Comparison of ENCODE assay signal across 17 cellular contexts in genomic region chr10:49254556-49255318, GRCh38. TPM values are rescaled to one million over a fixed set of nuclear protein-coding genes. Genes with fewer than 3 reads are reported as not detected.
DNase-seq lines count a peak whose midpoint lies in the region; ATAC-seq and TF ChIP-seq lines count a peak whose summit lies in the region.
"Had no signal": no experiment of that assay in that cellular context is flagged by ENCODE, and none has a peak within 500 bp of the region (broad histone marks: within the 10 kb centered on the region; RNA-seq: fewer than 3 reads in every experiment).

No MANE protein-coding gene starts in this region.

- no peak overlapping the region for H2BK5ac ChIP-seq in H9 (ENCODE audit: insufficient read length, low read length)

- no peak overlapping the region for H4K91ac ChIP-seq in H9 (ENCODE audit: insufficient read length, low read depth, low read length)

- H3K56ac ChIP-seq in H9 (ENCODE audit: insufficient read length, low read depth, low read length) = no peak overlapping the region

- no peaks in the 10 kb centered on the region for H3K36me3 Mint-ChIP-seq in activated naive CD4-positive, alpha-beta T cell treated with anti-CD3 and anti-CD28 coated beads, Interleukin-2, amount 10 ng/mL, durations not matched to agents 7 days and 5 days
- no peaks in the 10 kb centered on the region for H3K36me3 Mint-ChIP-seq in activated naive CD4-positive, alpha-beta T cell treated with anti-CD3 and anti-CD28 coated beads, Interleukin-2, amount 50 U/mL, for 72 hours
- H3K36me3 Mint-ChIP-seq in WTC11 (no peaks in the 10 kb centered on the region), H9 (ENCODE audit: insufficient read depth in 1 of 3, low read depth in 3 of 3) (no peaks in the 10 kb centered on the region)

- no peaks in the 10 kb centered on the region for H3K4me1 ChIP-seq in H9 (ENCODE audit: insufficient read depth, low read length)

- no peaks in the 10 kb centered on the region for H3K9me3 ChIP-seq in H9 (ENCODE audit: control insufficient read depth, low read depth, low read length)

- no peaks in the 10 kb centered on the region for H3K79me2 ChIP-seq in H9 (ENCODE audit: insufficient read depth, low read length)

- no CpG with 5 or more reads among the region's 14 CpGs for WGBS in H9 (ENCODE audit: extremely low coverage, insufficient read length, low lambda C conversion rate)

- no peak overlapping the region for H3T11ph ChIP-seq in H9 (ENCODE audit: low read length)

- no peak overlapping the region for H2BK20ac ChIP-seq in H9 (ENCODE audit: low read depth, low read length, poor library complexity, severe bottlenecking)

- H3K14ac ChIP-seq in H9 (ENCODE audit: insufficient read depth, low read length) = no peak overlapping the region; the same call in 1 of the 2 replicates

- no peaks in the 10 kb centered on the region for H3K27me3 ChIP-seq in H9 (ENCODE audit: insufficient read depth, low read length)
- H3K27me3 ChIP-seq: cardiac muscle cell had no signal

- H4K5ac ChIP-seq in H9 (ENCODE audit: insufficient read length, low read depth, low read length) = no peak overlapping the region

- H4K8ac ChIP-seq in H9 (replicated peaks; ENCODE audit: insufficient read length, low read depth, low read length) = no peak overlapping the region

- no peak overlapping the region for H2AK5ac ChIP-seq in H9 (ENCODE audit: insufficient read length, low read length)

- no peak overlapping the region for H3K23ac ChIP-seq in H9 (ENCODE audit: insufficient read length, low read depth, low read length)

- no peak overlapping the region for H2BK15ac ChIP-seq in H9 (ENCODE audit: low read depth, low read length)

- peaks cover 2% of the 10 kb centered on the region for H4K20me1 ChIP-seq in H9 (ENCODE audit: control insufficient read depth, insufficient read depth, insufficient read length)

- TF ChIP-seq CTCF in WTC11 (IDR thresholded peaks at IDR 0.05) = no peak
- no peak for TF ChIP-seq CTCF in H9 (conservative IDR thresholded peaks at IDR 0.05)

- no peak overlapping the region for H3K27ac Mint-ChIP-seq in activated naive CD4-positive, alpha-beta T cell treated with anti-CD3 and anti-CD28 coated beads, Interleukin-2, amount 10 ng/mL, durations not matched to agents 7 days and 5 days
- H3K27ac Mint-ChIP-seq in activated naive CD4-positive, alpha-beta T cell treated with anti-CD3 and anti-CD28 coated beads, Interleukin-2, amount 50 U/mL, for 72 hours = no peak overlapping the region
- H3K27ac Mint-ChIP-seq in WTC11 (no peak overlapping the region), H9 (no peak overlapping the region)
- H3K27ac Mint-ChIP-seq: activated T-cell treated with anti-CD3 and anti-CD28 coated beads, Interleukin-2, amount 50 U/mL, for 72 hours; T-helper 2 cell treated with Interferon-gamma antibody and Interleukin-4, amounts not matched to agents 5 μg/mL and 100 μg/mL, for 36 hours had no signal

- peaks cover 3% of the 10 kb centered on the region for H3K4me1 Mint-ChIP-seq in activated naive CD4-positive, alpha-beta T cell treated with anti-CD3 and anti-CD28 coated beads, Interleukin-2, amount 10 ng/mL, durations not matched to agents 7 days and 5 days
- H3K4me1 Mint-ChIP-seq in WTC11 = no peaks in the 10 kb centered on the region
- H3K4me1 Mint-ChIP-seq in H9 = no peaks in the 10 kb centered on the region

- ATAC-seq in activated naive CD4-positive, alpha-beta T cell treated with anti-CD3 and anti-CD28 coated beads, Interleukin-2, amount 50 U/mL, for 72 hours = no peak
- ATAC-seq in WTC11 (peak; percentile 58), HG03457 (IDR thresholded peaks at IDR 0.05; ENCODE audit: unreplicated experiment) (no peak)
- ATAC-seq in stimulated activated naive CD8-positive, alpha-beta T cell treated with anti-CD3 and anti-CD28 coated beads, Interleukin-15, Interleukin-2, amounts not matched to agents 100 U/mL and 50 U/mL, for 24 hours = peak; percentile 52

- no peak overlapping the region for H2BK12ac ChIP-seq in H9 (ENCODE audit: insufficient read length, low read depth, low read length)

- no peaks in the 10 kb centered on the region for H3K9me3 Mint-ChIP-seq in activated naive CD4-positive, alpha-beta T cell treated with anti-CD3 and anti-CD28 coated beads, Interleukin-2, amount 10 ng/mL, durations not matched to agents 7 days and 5 days
- H3K9me3 Mint-ChIP-seq in activated naive CD4-positive, alpha-beta T cell treated with anti-CD3 and anti-CD28 coated beads, Interleukin-2, amount 50 U/mL, for 72 hours = peaks cover 0 to 3% of the 10 kb centered on the region in 2 donors
- H3K9me3 Mint-ChIP-seq in WTC11 (peaks cover 14% of the 10 kb centered on the region), H9 (peaks cover 3% of the 10 kb centered on the region in 2 experiments; a peak in 2 of 5 replicates)
- H3K9me3 Mint-ChIP-seq: activated T-cell treated with anti-CD3 and anti-CD28 coated beads, Interleukin-2, amount 50 U/mL, for 72 hours; T-helper 2 cell treated with Interferon-gamma antibody and Interleukin-4, amounts not matched to agents 5 μg/mL and 100 μg/mL, for 36 hours had no signal

- no peak overlapping the region for H3K4ac ChIP-seq in H9 (ENCODE audit: low read depth, low read length)

- no peak overlapping the region for H3K9ac ChIP-seq in H9 (ENCODE audit: extremely low read depth, insufficient read length, low read length)

- H3K27me3 Mint-ChIP-seq in activated naive CD4-positive, alpha-beta T cell treated with anti-CD3 and anti-CD28 coated beads, Interleukin-2, amount 10 ng/mL, durations not matched to agents 7 days and 5 days = no peaks in the 10 kb centered on the region
- H3K27me3 Mint-ChIP-seq in WTC11 (ENCODE audit: low read depth) (no peaks in the 10 kb centered on the region), H9 (ENCODE audit: low read depth) (peaks cover 17% of the 10 kb centered on the region)

- no peak overlapping the region for H3K27ac ChIP-seq in H9 (ENCODE audit: insufficient read length, low read depth, low read length)
- H3K27ac ChIP-seq: cardiac muscle cell had no signal

- CTCF ChIA-PET in activated naive CD4-positive, alpha-beta T cell treated with anti-CD3 and anti-CD28 coated beads, Interleukin-2, amount 10 ng/mL, durations not matched to agents 7 days and 5 days (lab: Charles Lee) = no interaction called here
- CTCF ChIA-PET in WTC11 (lab: Charles Lee) = no interaction called here

- H2BK120ac ChIP-seq in H9 (ENCODE audit: low read depth, low read length, poor library complexity, severe bottlenecking) = no peak overlapping the region

- peak; percentile 55 for DNase-seq in activated naive CD4-positive, alpha-beta T cell treated with anti-CD3 and anti-CD28 coated beads, Interleukin-2, amount 10 ng/mL, durations not matched to agents 7 days and 5 days
- no peak for DNase-seq in activated naive CD4-positive, alpha-beta T cell treated with anti-CD3 and anti-CD28 coated beads, Interleukin-2, amount 50 U/mL, for 72 hours (ENCODE audit: low spot score in 2 of 2)
- DNase-seq in WTC11 (ENCODE audit: low spot score) (no peak), iPS-NIHi7 (ENCODE audit: extremely low spot score) (peak; percentile 22), H9 (no peak), NCI-H1930 (lab: John Stamatoyannopoulos, UW) (no peak)
- DNase-seq in stimulated activated naive CD8-positive, alpha-beta T cell treated with anti-CD3 and anti-CD28 coated beads, Interleukin-15, Interleukin-2, amounts not matched to agents 100 U/mL and 50 U/mL, for 24 hours = peak; percentile 40
- DNase-seq: HCEC 1CT, NCI-H1092 treated with DMSO at 0.1 percent for 48 hours, NCI-H446 had no signal

- no peak overlapping the region for H3K4me3 Mint-ChIP-seq in activated naive CD4-positive, alpha-beta T cell treated with anti-CD3 and anti-CD28 coated beads, Interleukin-2, amount 10 ng/mL, durations not matched to agents 7 days and 5 days
- H3K4me3 Mint-ChIP-seq in WTC11 (no peak overlapping the region), H9 (no peak overlapping the region)
- H3K4me3 Mint-ChIP-seq: activated T-cell treated with anti-CD3 and anti-CD28 coated beads, Interleukin-2, amount 50 U/mL, for 72 hours; T-helper 2 cell treated with Interferon-gamma antibody and Interleukin-4, amounts not matched to agents 5 μg/mL and 100 μg/mL, for 36 hours had no signal

- H3K23me2 ChIP-seq in H9 (ENCODE audit: insufficient read length, low read depth, low read length, poor library complexity, severe bottlenecking) = no peaks in the 10 kb centered on the region

- no peaks in the 10 kb centered on the region for H3K79me1 ChIP-seq in H9 (ENCODE audit: insufficient read depth, low read depth, low read length, poor library complexity, severe bottlenecking)

- POLR2A ChIA-PET in WTC11 (lab: Charles Lee) = no interaction called here

- no peak overlapping the region for H3K18ac ChIP-seq in H9 (ENCODE audit: insufficient read length, low read depth, low read length)

- H3K4me2 ChIP-seq in H9 (ENCODE audit: insufficient read depth, insufficient read length, low read length) = no peak overlapping the region

- no peak overlapping the region for H2AFZ ChIP-seq in H9 (ENCODE audit: low read length)

TF ChIP-seq in WTC11, 78 proteins besides CTCF, POLR2A, EP300 and RAD21:
- no peak for TF ChIP-seq AR (CRISPR knock-in tag; IDR thresholded peaks at IDR 0.05)
- peak; percentile 65 for TF ChIP-seq ZNF423 (CRISPR knock-in tag; IDR thresholded peaks at IDR 0.05)
- TF ChIP-seq FOXK1 (CRISPR knock-in tag; IDR thresholded peaks at IDR 0.05) = no peak
- no peak for TF ChIP-seq JAZF1 (CRISPR knock-in tag; IDR thresholded peaks at IDR 0.05)
TF ChIP-seq in WTC11: peak in this region for 1.

RNA-seq across cellular contexts. Expression of gene C10orf71, which starts 44.2 kb away (rescaled TPM):
- not detected for total RNA-seq in activated naive CD4-positive, alpha-beta T cell treated with anti-CD3 and anti-CD28 coated beads, Interleukin-2, amount 50 U/mL, for 72 hours
- total RNA-seq in WTC11 (2021) = not detected in 3 replicates
- not detected in 2 replicates for total RNA-seq in H9 (2021)
- total RNA-seq: activated T-cell treated with anti-CD3 and anti-CD28 coated beads, Interleukin-2, amount 50 U/mL, for 72 hours; HT1080; mesenteric fat pad; RPMI7951 had no signal

Comparison
In these comparisons a context has a peak if more than half of its experiments do, and no peak if none do; other contexts are left out.
1. DNase-seq: peak in activated naive CD4-positive, alpha-beta T cell treated with anti-CD3 and anti-CD28 coated beads, Interleukin-2, amount 10 ng/mL, durations not matched to agents 7 days and 5 days (single experiment), iPS-NIHi7 (single experiment) and stimulated activated naive CD8-positive, alpha-beta T cell treated with anti-CD3 and anti-CD28 coated beads, Interleukin-15, Interleukin-2, amounts not matched to agents 100 U/mL and 50 U/mL, for 24 hours (single experiment); none in activated naive CD4-positive, alpha-beta T cell treated with anti-CD3 and anti-CD28 coated beads, Interleukin-2, amount 50 U/mL, for 72 hours (0 of 2), WTC11 (single experiment), H9 (single experiment) and NCI-H1930 (0 of 2).
2. ATAC-seq: peak in WTC11 (single experiment) and stimulated activated naive CD8-positive, alpha-beta T cell treated with anti-CD3 and anti-CD28 coated beads, Interleukin-15, Interleukin-2, amounts not matched to agents 100 U/mL and 50 U/mL, for 24 hours (single experiment); none in activated naive CD4-positive, alpha-beta T cell treated with anti-CD3 and anti-CD28 coated beads, Interleukin-2, amount 50 U/mL, for 72 hours (0 of 2) and HG03457 (single experiment).